ENCODE assay signal across 21 cellular contexts in the genomic region with DNA sequence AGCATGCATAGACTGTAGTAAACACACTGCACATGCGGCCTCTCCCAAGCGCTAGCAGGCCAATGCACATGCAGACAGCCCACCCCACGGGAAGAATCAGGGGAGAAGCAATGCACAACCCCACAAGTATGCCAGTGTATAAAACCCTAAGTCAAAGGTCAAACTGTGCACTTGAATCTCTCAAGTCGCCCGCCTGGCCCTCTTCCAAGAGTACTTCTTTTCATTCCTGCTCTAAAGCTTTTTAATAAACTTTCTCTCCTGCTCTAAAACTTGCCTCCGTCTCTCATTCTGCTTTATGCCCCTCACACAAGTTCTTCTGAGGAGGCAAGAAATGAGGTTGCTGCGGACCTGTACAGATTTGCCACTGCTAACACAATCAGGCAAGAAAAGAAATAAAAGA. TPM values are rescaled to one million over a fixed set of nuclear protein-coding genes. Genes with fewer than 3 reads are reported as not detected.
A peak's percentile ranks its signal among the peaks of the same experiment; 100 is the strongest.
DNase-seq lines count a peak whose midpoint lies in the region; ATAC-seq, FAIRE-seq and TF ChIP-seq lines count a peak whose summit lies in the region.
"Had no signal": no experiment of that assay in that cellular context is flagged by ENCODE, and none has a peak within 500 bp of the region (broad histone marks: within the 10 kb centered on the region; RNA-seq: fewer than 3 reads in every experiment).

No MANE protein-coding gene starts in this region.

- peaks cover 2% of the 10 kb centered on the region for H3K27me3 Mint-ChIP-seq in activated CD4-positive, alpha-beta T cell treated with anti-CD3 and anti-CD28 coated beads for 36 hours
- peaks cover 3% of the 10 kb centered on the region for H3K27me3 Mint-ChIP-seq in activated naive CD4-positive, alpha-beta T cell treated with anti-CD3 and anti-CD28 coated beads, Interleukin-2, amount 10 ng/mL, durations not matched to agents 7 days and 5 days

- H3K9ac ChIP-seq in parathyroid adenoma, result no peak overlapping the region

- no peak for FAIRE-seq in H54 (lab: Jason Lieb, UNC)
- FAIRE-seq: TTC549 had no signal

- no peaks in the 10 kb centered on the region for H3K4me1 Mint-ChIP-seq in activated CD4-positive, alpha-beta T cell treated with anti-CD3 and anti-CD28 coated beads for 36 hours
- no peaks in the 10 kb centered on the region for H3K4me1 Mint-ChIP-seq in activated naive CD4-positive, alpha-beta T cell treated with anti-CD3 and anti-CD28 coated beads, Interleukin-2, amount 10 ng/mL, durations not matched to agents 7 days and 5 days

- CTCF ChIA-PET in activated CD4-positive, alpha-beta T cell treated with anti-CD3 and anti-CD28 coated beads for 36 hours (lab: Charles Lee), result no interaction called here
- CTCF ChIA-PET in activated naive CD4-positive, alpha-beta T cell treated with anti-CD3 and anti-CD28 coated beads, Interleukin-2, amount 10 ng/mL, durations not matched to agents 7 days and 5 days (lab: Charles Lee), result interaction anchor here (2.1 kb wide), 1 partner anchor 78 kb away, joined by 5 read pairs; no protein-coding TSS in a partner anchor

- POLR2A ChIA-PET in activated CD4-positive, alpha-beta T cell treated with anti-CD3 and anti-CD28 coated beads for 36 hours (lab: Charles Lee), result no interaction called here

- no peak for DNase-seq in activated CD4-positive, alpha-beta T cell treated with anti-CD3 and anti-CD28 coated beads for 36 hours
- no peak for DNase-seq in activated CD4-positive, alpha-beta T cell treated with anti-CD3 and anti-CD28 coated beads, Interleukin-2, amount 50 U/mL, for 48 hours
- DNase-seq in epithelial cell of prostate (ENCODE audit: low read depth, low spot score), result no peak
- DNase-seq in transverse colon, result no peak
- no peak for DNase-seq in H54 (ENCODE audit: insufficient read length, low spot score)
- DNase-seq in activated naive CD4-positive, alpha-beta T cell treated with anti-CD3 and anti-CD28 coated beads, Interleukin-2, amount 10 ng/mL, durations not matched to agents 7 days and 5 days, result no peak
- DNase-seq: 8988T; activated T-cell treated with anti-CD3 and anti-CD28 coated beads, Interleukin-2, amount 50 U/mL, for 1 hour; CD4-positive, CD25-positive, alpha-beta regulatory T cell; central memory CD4-positive, alpha-beta T cell; DND-41; NCI-H1048; NCI-H69; nephron progenitor cell; right lobe of liver; stimulated activated CD4-positive, alpha-beta T cell treated with anti-CD3 and anti-CD28 coated beads, Interleukin-4, amount 100 ng/mL, for 4 hours had no signal

- H3K36me3 ChIP-seq in parathyroid adenoma (ENCODE audit: control insufficient read depth, insufficient read depth, low read length) (no peaks in the 10 kb centered on the region), transverse colon (no peaks in the 10 kb centered on the region)
- H3K36me3 ChIP-seq: right lobe of liver had no signal

- H3K27ac ChIP-seq in epithelial cell of prostate (peak overlapping the region; percentile 37), parathyroid adenoma (peak overlapping the region; percentile 83), transverse colon (peak overlapping the region; percentile 54 to 74 (median 62))
- H3K27ac ChIP-seq: right lobe of liver had no signal

- peak overlapping the region; percentile 22 for H3K4me2 ChIP-seq in parathyroid adenoma (ENCODE audit: low read length)

- in situ Hi-C loops in transverse colon (cut with MboI; ENCODE audit: low pct_ligation_motif_present in 1 of 4, low pct_unique_long_range_greater_than_20kb in 1 of 4, low sequenced_read_pairs in 3 of 4), result no loop called here

- H2AFZ ChIP-seq in parathyroid adenoma, result peak overlapping the region; percentile 6

- H3K9me3 ChIP-seq in parathyroid adenoma (ENCODE audit: control insufficient read depth, low read length) (no peaks in the 10 kb centered on the region), transverse colon (no peaks in the 10 kb centered on the region)
- H3K9me3 ChIP-seq: right lobe of liver had no signal

- TF ChIP-seq CTCF in parathyroid adenoma (IDR thresholded peaks at IDR 0.05) (no peak), transverse colon (IDR thresholded peaks at IDR 0.05) (no peak)

- no peak for ATAC-seq in activated CD4-positive, alpha-beta T cell treated with anti-CD3 and anti-CD28 coated beads for 36 hours
- ATAC-seq in GM18505 (IDR thresholded peaks at IDR 0.05; ENCODE audit: unreplicated experiment), result no peak
- ATAC-seq: activated naive CD4-positive, alpha-beta T cell treated with anti-CD3 and anti-CD28 coated beads, Interleukin-2, amount 50 U/mL, for 72 hours; Panc1 had no signal

- intact Hi-C loops in activated CD4-positive, alpha-beta T cell treated with anti-CD3 and anti-CD28 coated beads for 36 hours (cut with DNase I, micrococcal nuclease), result no loop called here
- intact Hi-C loops in transverse colon (cut with DNase I; ENCODE audit: low total_unique reads), result loop anchor here (1.0 kb wide), 1 partner anchor 32 kb away; no protein-coding TSS in a partner anchor

- TF ChIP-seq EP300 in transverse colon (IDR thresholded peaks at IDR 0.05; ENCODE audit: low read depth), result no peak

- H3K4me3 ChIP-seq in parathyroid adenoma (ENCODE audit: low read depth, low read length), result no peak overlapping the region
- no peak overlapping the region for H3K4me3 ChIP-seq in transverse colon
- H3K4me3 ChIP-seq: right lobe of liver had no signal

- H3K27me3 ChIP-seq in parathyroid adenoma (ENCODE audit: control insufficient read depth, insufficient read depth, low read length) (no peaks in the 10 kb centered on the region), transverse colon (no peaks in the 10 kb centered on the region)
- H3K27me3 ChIP-seq: right lobe of liver had no signal

- no peaks in the 10 kb centered on the region for H3K79me2 ChIP-seq in parathyroid adenoma

- no peak overlapping the region for H3K4me3 Mint-ChIP-seq in activated CD4-positive, alpha-beta T cell treated with anti-CD3 and anti-CD28 coated beads for 36 hours
- H3K4me3 Mint-ChIP-seq in activated naive CD4-positive, alpha-beta T cell treated with anti-CD3 and anti-CD28 coated beads, Interleukin-2, amount 10 ng/mL, durations not matched to agents 7 days and 5 days, result no peak overlapping the region
- H3K4me3 Mint-ChIP-seq: CD4-positive, CD25-positive, alpha-beta regulatory T cell; nephron progenitor cell had no signal

- no peaks in the 10 kb centered on the region for H3K36me3 Mint-ChIP-seq in activated CD4-positive, alpha-beta T cell treated with anti-CD3 and anti-CD28 coated beads for 36 hours (ENCODE audit: low read depth)
- no peaks in the 10 kb centered on the region for H3K36me3 Mint-ChIP-seq in activated naive CD4-positive, alpha-beta T cell treated with anti-CD3 and anti-CD28 coated beads, Interleukin-2, amount 10 ng/mL, durations not matched to agents 7 days and 5 days
- H3K36me3 Mint-ChIP-seq: CD4-positive, CD25-positive, alpha-beta regulatory T cell had no signal

- H3K4me1 ChIP-seq in parathyroid adenoma, result peaks cover 27% of the 10 kb centered on the region
- H3K4me1 ChIP-seq in transverse colon, result peaks cover 0 to 26% (median 16%) of the 10 kb centered on the region in 4 donors
- H3K4me1 ChIP-seq: right lobe of liver had no signal

- H3K27ac Mint-ChIP-seq in activated CD4-positive, alpha-beta T cell treated with anti-CD3 and anti-CD28 coated beads for 36 hours, result peak overlapping the region; percentile 3
- no peak overlapping the region for H3K27ac Mint-ChIP-seq in activated naive CD4-positive, alpha-beta T cell treated with anti-CD3 and anti-CD28 coated beads, Interleukin-2, amount 10 ng/mL, durations not matched to agents 7 days and 5 days
- H3K27ac Mint-ChIP-seq: activated naive CD4-positive, alpha-beta T cell treated with anti-CD3 and anti-CD28 coated beads, Interleukin-2, amount 50 U/mL, for 72 hours; CD4-positive, CD25-positive, alpha-beta regulatory T cell; nephron progenitor cell had no signal

- peaks cover 2% of the 10 kb centered on the region for H3K9me3 Mint-ChIP-seq in activated CD4-positive, alpha-beta T cell treated with anti-CD3 and anti-CD28 coated beads for 36 hours (ENCODE audit: low read depth)
- H3K9me3 Mint-ChIP-seq in activated naive CD4-positive, alpha-beta T cell treated with anti-CD3 and anti-CD28 coated beads, Interleukin-2, amount 10 ng/mL, durations not matched to agents 7 days and 5 days, result peaks cover 2% of the 10 kb centered on the region

- TF ChIP-seq POLR2A in transverse colon (IDR thresholded peaks at IDR 0.05), result no peak
- TF ChIP-seq POLR2A in GM18505 (IDR thresholded peaks at IDR 0.05; ENCODE audit: borderline replicate concordance, extremely low read depth, insufficient read depth, insufficient read length), result no peak
- no peak for TF ChIP-seq POLR2A in H54 (IDR thresholded peaks at IDR 0.05; ENCODE audit: low read depth, low read length)

- WGBS in transverse colon (ENCODE audit: low coverage in 1 of 2), 2 donors, result 66 to 67% methylated on average over 2 to 7 of the region's 7 CpGs

RNA-seq across cellular contexts. Expression of gene PTPDC1, which starts 50.4 kb away (rescaled TPM):
- 1 to 10 TPM; 5.4 to 5.6 TPM for total RNA-seq in activated CD4-positive, alpha-beta T cell treated with anti-CD3 and anti-CD28 coated beads for 36 hours
- total RNA-seq in transverse colon, result 10 to 100 TPM; 11.2 to 25.1 (median 16.0) TPM
